ENCODE assay signal across 36 cellular contexts in genomic region chr3:12775226-12775625, GRCh38. TPM values are rescaled to one million over a fixed set of nuclear protein-coding genes. Genes with fewer than 3 reads are reported as not detected.
DNase-seq lines count a peak whose midpoint lies in the region; ATAC-seq and TF ChIP-seq lines count a peak whose summit lies in the region.
"Had no signal": no experiment of that assay in that cellular context is flagged by ENCODE, and none has a peak within 500 bp of the region (broad histone marks: within the 10 kb centered on the region; RNA-seq: fewer than 3 reads in every experiment).

No MANE protein-coding gene starts in this region.

- no peaks in the 10 kb centered on the region for H3K4me1 Mint-ChIP-seq in chondrocyte (ENCODE audit: low read depth)
- H3K4me1 Mint-ChIP-seq in CD4-positive, alpha-beta T cell (ENCODE audit: low read depth) = peaks cover 7% of the 10 kb centered on the region
- H3K4me1 Mint-ChIP-seq: CD8-positive, alpha-beta memory T cell had no signal

- no peaks in the 10 kb centered on the region for H3K9me3 Mint-ChIP-seq in chondrocyte (ENCODE audit: low read depth)
- no peaks in the 10 kb centered on the region for H3K9me3 Mint-ChIP-seq in CD4-positive, alpha-beta T cell
- H3K9me3 Mint-ChIP-seq: CD14-positive monocyte; CD4-positive, alpha-beta memory T cell; CD8-positive, alpha-beta T cell had no signal

- intact Hi-C loops in CD4-positive, alpha-beta T cell (cut with DNase I, micrococcal nuclease) = no loop called here

- ATAC-seq in CD4-positive, alpha-beta T cell (ENCODE audit: poor library complexity) = no peak
- ATAC-seq in HG02623 (IDR thresholded peaks at IDR 0.05; ENCODE audit: unreplicated experiment) = no peak
- ATAC-seq: A549; CD8-positive, alpha-beta T cell had no signal

- no peaks in the 10 kb centered on the region for H3K9me3 ChIP-seq in BLaER1
- H3K9me3 ChIP-seq in BLaER1 treated with 17β-estradiol and CSF1 and Interleukin-3, amounts not matched to agents 10 nM and 100 nM (replicated peaks in 1 of 11) = no peaks in the 10 kb centered on the region
- no peaks in the 10 kb centered on the region for H3K9me3 ChIP-seq in CD4-positive, alpha-beta T cell (ENCODE audit: control insufficient read depth, low read length)
- H3K9me3 ChIP-seq: A549, BE2C, Caco-2 had no signal

- H3K27ac ChIP-seq in BLaER1 = no peak overlapping the region
- 0 out of 22 replicates have a peak overlapping the region, but pooled peaks of 1 of the 11 experiments have one; percentile 29 for H3K27ac ChIP-seq in BLaER1 treated with 17β-estradiol and CSF1 and Interleukin-3, amounts not matched to agents 10 nM and 100 nM
- H3K27ac ChIP-seq in CD4-positive, alpha-beta T cell (ENCODE audit: low read depth, low read length) = no peak overlapping the region
- H3K27ac ChIP-seq: 22Rv1, A549, C4-2B had no signal

- CTCF ChIA-PET in CD4-positive, alpha-beta T cell (lab: Charles Lee) = interaction anchor here (1.3 kb wide), 1 partner anchor 21 kb away, joined by 3 read pairs; the partner anchor contains the start of gene CAND2

- no peak overlapping the region for H3K9ac ChIP-seq in BLaER1
- H3K9ac ChIP-seq in BLaER1 treated with 17β-estradiol and CSF1 and Interleukin-3, amounts not matched to agents 10 nM and 100 nM = 0 out of 22 replicates have a peak overlapping the region, but pooled peaks of 2 of the 11 experiments have one; percentile 5 to 11

- no peak overlapping the region for H3K4me3 ChIP-seq in BLaER1
- no peak overlapping the region for H3K4me3 ChIP-seq in BLaER1 treated with 17β-estradiol and CSF1 and Interleukin-3, amounts not matched to agents 10 nM and 100 nM
- H3K4me3 ChIP-seq: A549 had no signal

- no peak overlapping the region for H3K27ac Mint-ChIP-seq in chondrocyte (ENCODE audit: unreplicated experiment)
- no peak overlapping the region for H3K27ac Mint-ChIP-seq in CD4-positive, alpha-beta T cell
- H3K27ac Mint-ChIP-seq: B cell; CD14-positive monocyte; CD4-positive, alpha-beta memory T cell; CD4-positive, CD25-positive, alpha-beta regulatory T cell; CD8-positive, alpha-beta memory T cell; CD8-positive, alpha-beta T cell had no signal

- no peak for TF ChIP-seq CTCF in chondrocyte (IDR thresholded peaks at IDR 0.05)
- TF ChIP-seq CTCF in CD4-positive, alpha-beta T cell (IDR thresholded peaks at IDR 0.05) = no peak

- POLR2A ChIA-PET in CD4-positive, alpha-beta T cell (lab: Charles Lee) = no interaction called here

- H3K4me3 Mint-ChIP-seq in chondrocyte (ENCODE audit: unreplicated experiment) = no peak overlapping the region
- H3K4me3 Mint-ChIP-seq in CD4-positive, alpha-beta T cell = no peak overlapping the region
- H3K4me3 Mint-ChIP-seq: B cell; CD14-positive monocyte; CD4-positive, alpha-beta memory T cell; CD4-positive, CD25-positive, alpha-beta regulatory T cell; CD8-positive, alpha-beta memory T cell; CD8-positive, alpha-beta T cell had no signal

- H3K36me3 Mint-ChIP-seq in chondrocyte (ENCODE audit: low read depth) = no peaks in the 10 kb centered on the region
- no peaks in the 10 kb centered on the region for H3K36me3 Mint-ChIP-seq in CD4-positive, alpha-beta T cell (ENCODE audit: low read depth)
- H3K36me3 Mint-ChIP-seq: CD14-positive monocyte; CD4-positive, alpha-beta memory T cell; CD4-positive, CD25-positive, alpha-beta regulatory T cell; CD8-positive, alpha-beta memory T cell; CD8-positive, alpha-beta T cell had no signal

- H3K36me3 ChIP-seq in BLaER1 = no peaks in the 10 kb centered on the region
- no peaks in the 10 kb centered on the region for H3K36me3 ChIP-seq in BLaER1 treated with 17β-estradiol and CSF1 and Interleukin-3, amounts not matched to agents 10 nM and 100 nM
- H3K36me3 ChIP-seq: BE2C had no signal

- H3K27me3 Mint-ChIP-seq in chondrocyte (ENCODE audit: low read depth) = no peaks in the 10 kb centered on the region
- H3K27me3 Mint-ChIP-seq in CD4-positive, alpha-beta T cell = peaks cover 12% of the 10 kb centered on the region

- H3K4me2 ChIP-seq in BLaER1 = peak overlapping the region; percentile 42
- H3K4me2 ChIP-seq in BLaER1 treated with 17β-estradiol and CSF1 and Interleukin-3, amounts not matched to agents 10 nM and 100 nM = peak overlapping the region in 8 of 11 experiments; percentile 21 to 54 (median 44); a peak in 15 of 22 replicates
- H3K4me2 ChIP-seq: A549 had no signal

- no peaks in the 10 kb centered on the region for H3K27me3 ChIP-seq in BLaER1
- no peaks in the 10 kb centered on the region for H3K27me3 ChIP-seq in BLaER1 treated with 17β-estradiol and CSF1 and Interleukin-3, amounts not matched to agents 10 nM and 100 nM
- no peaks in the 10 kb centered on the region for H3K27me3 ChIP-seq in CD4-positive, alpha-beta T cell (ENCODE audit: control insufficient read depth, insufficient read depth, low read length)
- H3K27me3 ChIP-seq: BE2C had no signal

- DNase-seq in chondrocyte (ENCODE audit: low spot score) (peak; percentile 65), mesenteric fat pad (ENCODE audit: low spot score) (peak; percentile 78), kidney tubule cell (ENCODE audit: low spot score) (no peak), kidney glomerular epithelial cell (lab: John Stamatoyannopoulos, UW) (no peak)
- no peak for DNase-seq in CD4-positive, alpha-beta T cell
- DNase-seq: 8988T; ACHN; AML-193; BE2C; C1 segment of cervical spinal cord; Caco-2; Calu3; CD4-positive, alpha-beta memory T cell; CD4-positive, CD25-positive, alpha-beta regulatory T cell; CD8-positive, alpha-beta memory T cell; CD8-positive, alpha-beta T cell; COR-L47; DMS 273 treated with DMSO at 0.1 percent for 48 hours; DMS153; DMS53; DMS79; DMS79 treated with DMSO at 0.1 percent for 48 hours; DND-41; EL had no signal

- H3K4me1 ChIP-seq in BLaER1 = peaks cover 10% of the 10 kb centered on the region
- peaks cover 5 to 20% (median 14%) of the 10 kb centered on the region in 10 experiments; a peak in 19 of 20 replicates for H3K4me1 ChIP-seq in BLaER1 treated with 17β-estradiol and CSF1 and Interleukin-3, amounts not matched to agents 10 nM and 100 nM
- H3K4me1 ChIP-seq: A549, BE2C, Caco-2 had no signal

- H4K20me1 ChIP-seq in BLaER1 = no peaks in the 10 kb centered on the region
- H4K20me1 ChIP-seq in BLaER1 treated with 17β-estradiol and CSF1 and Interleukin-3, amounts not matched to agents 10 nM and 100 nM = no peaks in the 10 kb centered on the region

RNA-seq across cellular contexts. Expression of gene TMEM40, which starts 16.2 kb away (rescaled TPM):
- total RNA-seq in chondrocyte = not detected in 3 replicates
- not detected for total RNA-seq in mesenteric fat pad
- total RNA-seq in CD4-positive, alpha-beta T cell = not detected
- total RNA-seq: A172; A673; B cell; CD4-positive, alpha-beta memory T cell; CD8-positive, alpha-beta memory T cell; CD8-positive, alpha-beta T cell; Daoy; G401 had no signal

RNA-seq across cellular contexts. Expression of gene CAND2, which starts 21.3 kb away (rescaled TPM):
- total RNA-seq in chondrocyte (11.3 to 15.7 TPM (median 12.0 TPM) in 3 replicates), mesenteric fat pad (1.7 TPM)
- total RNA-seq in CD4-positive, alpha-beta T cell = 1 to 10 TPM; 3.5 to 6.0 TPM
- total RNA-seq: Caco-2, Calu3 had no signal

Comparison
In these comparisons a context has a peak if more than half of its experiments do, and no peak if none do; other contexts are left out.
1. DNase-seq: peak in chondrocyte (single experiment) and mesenteric fat pad (single experiment); none in CD4-positive, alpha-beta T cell (0 of 10), kidney tubule cell (single experiment) and kidney glomerular epithelial cell (single experiment).